ENCODE assay signal across 30 cellular contexts in genomic region chr1:205437570-205437969, GRCh38. TPM values are rescaled to one million over a fixed set of nuclear protein-coding genes. Genes with fewer than 3 reads are reported as not detected.
"Had no signal": no experiment of that assay in that cellular context is flagged by ENCODE, and none has a peak within 500 bp of the region (broad histone marks: within the 10 kb centered on the region; RNA-seq: fewer than 3 reads in every experiment).

No MANE protein-coding gene starts in this region.

- H3K4me3 ChIP-seq: gastroesophageal sphincter, hepatocyte, sigmoid colon, suprapubic skin, tibial nerve had no signal

- H3K27ac ChIP-seq: gastroesophageal sphincter, hepatocyte, sigmoid colon, suprapubic skin, tibial nerve had no signal

- H3K79me2 ChIP-seq: hepatocyte had no signal

- H3K36me3 Mint-ChIP-seq: activated naive CD4-positive, alpha-beta T cell treated with anti-CD3 and anti-CD28 coated beads, Interleukin-2, amount 50 U/mL, for 24 hours; mesothelial cell of epicardium; naive thymus-derived CD4-positive, alpha-beta T cell; stimulated activated naive B cell treated with anti-CD40 and anti-IgM and Interleukin-4, amounts not matched to agents 10 μg/mL and 1 μg/mL and 100 μg/mL, for 72 hours had no signal

- H3K4me3 Mint-ChIP-seq: activated CD4-positive, alpha-beta memory T cell treated with anti-CD3 and anti-CD28 coated beads, Interleukin-2, amount 10 ng/mL, durations not matched to agents 7 days and 5 days; activated CD4-positive, alpha-beta T cell treated with anti-CD3 and anti-CD28 coated beads, Interleukin-2, amount 10 ng/mL, durations not matched to agents 7 days and 5 days; activated naive CD4-positive, alpha-beta T cell treated with anti-CD3 and anti-CD28 coated beads, Interleukin-2, amount 50 U/mL, for 24 hours; activated naive CD8-positive, alpha-beta T cell treated with anti-CD3 and anti-CD28 coated beads, Interleukin-2, amount 50 U/mL, for 24 hours; activated T-cell treated with anti-CD3 and anti-CD28 coated beads, Interleukin-2, amount 50 U/mL, for 24 hours; central memory CD8-positive, alpha-beta T cell; mesothelial cell of epicardium; naive thymus-derived CD4-positive, alpha-beta T cell; stimulated activated naive B cell treated with anti-CD40 and anti-IgM and Interleukin-4, amounts not matched to agents 10 μg/mL and 1 μg/mL and 100 μg/mL, for 72 hours had no signal

- DNase-seq: activated CD4-positive, alpha-beta memory T cell treated with anti-CD3 and anti-CD28 coated beads, Interleukin-2, amount 10 ng/mL, durations not matched to agents 7 days and 5 days; activated CD4-positive, alpha-beta T cell treated with anti-CD3 and anti-CD28 coated beads, Interleukin-2, amount 10 ng/mL, durations not matched to agents 7 days and 5 days; activated CD4-positive, CD25-positive, alpha-beta regulatory T cell treated with anti-CD3 and anti-CD28 coated beads, Interleukin-2, amount 50 U/mL, for 72 hours; activated CD8-positive, alpha-beta memory T cell treated with anti-CD3 and anti-CD28 coated beads, Interleukin-2, amount 50 U/mL, for 48 hours; activated gamma-delta T cell; activated naive CD8-positive, alpha-beta T cell treated with anti-CD3 and anti-CD28 coated beads, Interleukin-2, amount 50 U/mL, for 24 hours; activated T-cell treated with anti-CD3 and anti-CD28 coated beads, Interleukin-2, amount 50 U/mL, for 24 hours; amygdala; effector CD8-positive, alpha-beta T cell; islet precursor cell; left ventricle myocardium superior; naive thymus-derived CD4-positive, alpha-beta T cell; sigmoid colon; small intestine; stimulated activated CD4-positive, alpha-beta T cell treated with anti-CD3 and anti-CD28 coated beads, Interleukin-4, amount 100 ng/mL, for 24 hours; stimulated activated naive B cell treated with anti-CD40 and anti-IgM and Interleukin-4, amounts not matched to agents 10 μg/mL and 1 μg/mL and 100 μg/mL, for 72 hours had no signal

- ATAC-seq: activated naive CD8-positive, alpha-beta T cell treated with anti-CD3 and anti-CD28 coated beads, Interleukin-2, amount 50 U/mL, for 24 hours; gastroesophageal sphincter; naive thymus-derived CD4-positive, alpha-beta T cell; SK-N-SH treated with all-trans-retinoic acid at 6 μM for 48 hours; stimulated activated naive B cell treated with anti-CD40 and anti-IgM and Interleukin-4, amounts not matched to agents 10 μg/mL and 1 μg/mL and 100 μg/mL, for 72 hours had no signal

- FAIRE-seq: bronchial epithelial cell, colon, endometrium, small intestine had no signal

- H3K27ac Mint-ChIP-seq: activated CD4-positive, alpha-beta memory T cell treated with anti-CD3 and anti-CD28 coated beads, Interleukin-2, amount 10 ng/mL, durations not matched to agents 7 days and 5 days; activated CD4-positive, alpha-beta T cell treated with anti-CD3 and anti-CD28 coated beads, Interleukin-2, amount 10 ng/mL, durations not matched to agents 7 days and 5 days; activated naive CD4-positive, alpha-beta T cell treated with anti-CD3 and anti-CD28 coated beads, Interleukin-2, amount 50 U/mL, for 24 hours; activated naive CD8-positive, alpha-beta T cell treated with anti-CD3 and anti-CD28 coated beads, Interleukin-2, amount 50 U/mL, for 24 hours; activated T-cell treated with anti-CD3 and anti-CD28 coated beads, Interleukin-2, amount 50 U/mL, for 24 hours; mesothelial cell of epicardium; naive thymus-derived CD4-positive, alpha-beta T cell; stimulated activated naive B cell treated with anti-CD40 and anti-IgM and Interleukin-4, amounts not matched to agents 10 μg/mL and 1 μg/mL and 100 μg/mL, for 72 hours had no signal

- H3K9me3 Mint-ChIP-seq: activated CD4-positive, alpha-beta memory T cell treated with anti-CD3 and anti-CD28 coated beads, Interleukin-2, amount 10 ng/mL, durations not matched to agents 7 days and 5 days; activated CD4-positive, alpha-beta T cell treated with anti-CD3 and anti-CD28 coated beads, Interleukin-2, amount 10 ng/mL, durations not matched to agents 7 days and 5 days; activated naive CD4-positive, alpha-beta T cell treated with anti-CD3 and anti-CD28 coated beads, Interleukin-2, amount 50 U/mL, for 24 hours; activated naive CD8-positive, alpha-beta T cell treated with anti-CD3 and anti-CD28 coated beads, Interleukin-2, amount 50 U/mL, for 24 hours; activated T-cell treated with anti-CD3 and anti-CD28 coated beads, Interleukin-2, amount 50 U/mL, for 24 hours; central memory CD8-positive, alpha-beta T cell; mesothelial cell of epicardium; naive thymus-derived CD4-positive, alpha-beta T cell; stimulated activated naive B cell treated with anti-CD40 and anti-IgM and Interleukin-4, amounts not matched to agents 10 μg/mL and 1 μg/mL and 100 μg/mL, for 72 hours had no signal

- H3K4me2 ChIP-seq: hepatocyte had no signal

- H3K36me3 ChIP-seq: gastroesophageal sphincter, sigmoid colon, suprapubic skin, tibial nerve had no signal

- H2AFZ ChIP-seq: hepatocyte had no signal

- H3K9me3 ChIP-seq: gastroesophageal sphincter, sigmoid colon, suprapubic skin, tibial nerve had no signal

RNA-seq across cellular contexts. Expression of gene LEMD1, which starts 15.7 kb away (rescaled TPM):
- total RNA-seq: gastroesophageal sphincter, left ventricle myocardium superior, lung microvascular endothelial cell, osteoblast, sigmoid colon, tibial nerve, urinary bladder had no signal
- polyA plus RNA-seq: naive thymus-derived CD4-positive, alpha-beta T cell; urinary bladder had no signal

RNA-seq across cellular contexts. Expression of gene BLACAT1, which starts 18.3 kb away (rescaled TPM):
- total RNA-seq: gastroesophageal sphincter, left ventricle myocardium superior, lung microvascular endothelial cell, osteoblast, suprapubic skin, urinary bladder had no signal
